In genomic region chr2:39434233-39434897, GRCh38 we compare ENCODE assay signal across 14 cellular contexts. TPM values are rescaled to one million over a fixed set of nuclear protein-coding genes. Genes with fewer than 3 reads are reported as not detected.
DNase-seq lines count a peak whose midpoint lies in the region; ATAC-seq, FAIRE-seq and TF ChIP-seq lines count a peak whose summit lies in the region.
"Had no signal": no experiment of that assay in that cellular context is flagged by ENCODE, and none has a peak within 500 bp of the region (broad histone marks: within the 10 kb centered on the region; RNA-seq: fewer than 3 reads in every experiment).

No MANE protein-coding gene starts in this region.

- H3K4me2 ChIP-seq in HepG2 (ENCODE audit: low read depth, low read length), result peak overlapping the region; percentile 86
- no peak overlapping the region for H3K4me2 ChIP-seq in mesendoderm (ENCODE audit: low read length)

- ATAC-seq in HepG2 (no peak), right lobe of liver (no peak), HG03442 (IDR thresholded peaks at IDR 0.05; ENCODE audit: unreplicated experiment) (no peak)
- ATAC-seq: left lung had no signal

- H3K79me1 ChIP-seq in mesendoderm (ENCODE audit: low read length), result peaks cover 8% of the 10 kb centered on the region

- H4K8ac ChIP-seq in mesendoderm (ENCODE audit: low read depth, low read length), result no peak overlapping the region

- H3K23ac ChIP-seq in mesendoderm (ENCODE audit: low read length), result no peak overlapping the region

- H4K20me1 ChIP-seq in HepG2 (ENCODE audit: insufficient read depth, low read length), result peaks cover 58% of the 10 kb centered on the region

- peak overlapping the region; percentile 92; the same call in 1 of the 2 replicates for H3K9ac ChIP-seq in HepG2 (ENCODE audit: insufficient read depth, low read depth, low read length)
- H3K9ac ChIP-seq in mesendoderm (ENCODE audit: low read length), result peak overlapping the region; percentile 10

- TF ChIP-seq EP300 in HepG2 (IDR thresholded peaks at IDR 0.05; ENCODE audit: low read depth in 2 of 2, low read length in 2 of 2) (no peak), HepG2 (CRISPR knock-in tag; IDR thresholded peaks at IDR 0.05; ENCODE audit: borderline replicate concordance) (no peak)

- H2BK120ac ChIP-seq in mesendoderm (ENCODE audit: low read depth, low read length), result no peak overlapping the region

- DNase-seq in HepG2 (ENCODE audit: low spot score) (no peak), right lobe of liver (no peak), breast epithelium (ENCODE audit: low spot score in 2 of 2) (no peak), mesendoderm (peak; percentile 53), vagina (ENCODE audit: extremely low spot score in 2 of 2) (no peak), NCI-H2196 treated with DMSO at 0.1 percent for 48 hours (lab: John Stamatoyannopoulos, UW; ENCODE audit: unreplicated experiment) (no peak), NCI-H226 (no peak)
- DNase-seq: activated CD4-positive, alpha-beta T cell treated with anti-CD3 and anti-CD28 coated beads, Interleukin-2, amount 50 U/mL, for 1 hour; left lung; stimulated activated CD4-positive, alpha-beta T cell treated with anti-CD3 and anti-CD28 coated beads, Interleukin-12 subunit alpha, Interleukin-12 subunit beta, amount 100 ng/mL, for 4 hours had no signal

- no peak overlapping the region for H4K5ac ChIP-seq in mesendoderm (ENCODE audit: low read length)

- no peak overlapping the region for H3K18ac ChIP-seq in mesendoderm (ENCODE audit: low read length)

- H3K27me3 ChIP-seq in HepG2 (ENCODE audit: control insufficient read depth in 1 of 2, insufficient read depth in 2 of 2, low read length in 2 of 2), result no peaks in the 10 kb centered on the region; a peak in 1 of 5 replicates
- no peaks in the 10 kb centered on the region for H3K27me3 ChIP-seq in right lobe of liver
- H3K27me3 ChIP-seq in breast epithelium, result no peaks in the 10 kb centered on the region
- H3K27me3 ChIP-seq in mesendoderm (ENCODE audit: insufficient read depth, low read length, poor library complexity), result no peaks in the 10 kb centered on the region
- H3K27me3 ChIP-seq in vagina, result no peaks in the 10 kb centered on the region
- H3K27me3 ChIP-seq: left lung, SJSA1 had no signal

- H3K4me3 ChIP-seq in HepG2 (replicated peaks in 1 of 3; ENCODE audit: insufficient read depth in 1 of 3, low read depth in 2 of 3, low read length in 3 of 3) (peak overlapping the region; percentile 92 to 95 (median 93)), right lobe of liver (no peak overlapping the region), breast epithelium (peak overlapping the region in 2 of 3 donors; percentile 85 to 93), mesendoderm (ENCODE audit: low read length) (no peak overlapping the region), vagina (peak overlapping the region; percentile 19 to 88)

- peak overlapping the region; percentile 16 for H3K27ac ChIP-seq in HepG2 (ENCODE audit: extremely low read length, insufficient read depth, low read length)
- H3K27ac ChIP-seq in right lobe of liver, result no peak overlapping the region
- H3K27ac ChIP-seq in breast epithelium, result peak overlapping the region; percentile 2 to 19
- H3K27ac ChIP-seq in mesendoderm (ENCODE audit: low read depth, low read length), result no peak overlapping the region
- peak overlapping the region; percentile 0 for H3K27ac ChIP-seq in vagina
- H3K27ac ChIP-seq: C4-2B, epithelial cell of prostate, left lung, SJSA1 had no signal

- TF ChIP-seq POLR2A in HepG2 (IDR thresholded peaks at IDR 0.05; ENCODE audit: insufficient read depth in 1 of 2, low read depth in 2 of 2, low read length in 2 of 2) (no peak), right lobe of liver (IDR thresholded peaks at IDR 0.05) (no peak), breast epithelium (IDR thresholded peaks at IDR 0.05) (no peak), vagina (IDR thresholded peaks at IDR 0.05) (no peak)

- 0 out of 5 replicates have a peak, but pooled peaks cover 0 to under 1% of the 10 kb centered on the region in 2 experiments for H3K36me3 ChIP-seq in HepG2 (replicated peaks in 1 of 2; ENCODE audit: control insufficient read depth in 1 of 2, insufficient read depth in 2 of 2, low read length in 2 of 2)
- H3K36me3 ChIP-seq in right lobe of liver, result no peaks in the 10 kb centered on the region
- no peaks in the 10 kb centered on the region for H3K36me3 ChIP-seq in breast epithelium
- H3K36me3 ChIP-seq in mesendoderm (ENCODE audit: control insufficient read depth, insufficient read depth, low read length), result no peaks in the 10 kb centered on the region
- H3K36me3 ChIP-seq in vagina, result no peaks in the 10 kb centered on the region
- H3K36me3 ChIP-seq: left lung had no signal

- TF ChIP-seq RAD21 in HepG2 (CRISPR knock-in tag; IDR thresholded peaks at IDR 0.05), result no peak

- FAIRE-seq in HepG2 (lab: Jason Lieb, UNC), result no peak

- intact Hi-C loops in HepG2 (cut with micrococcal nuclease; ENCODE audit: unreplicated experiment), result loop anchor here (5.0 kb wide), 1 partner anchor 37 kb away; no protein-coding TSS in a partner anchor
- intact Hi-C loops in right lobe of liver (cut with DNase I), result loop anchor here in 1 of 2 donors (10.0 kb wide), 1 partner anchor 50 kb away; no protein-coding TSS in a partner anchor
- intact Hi-C loops in breast epithelium (cut with DNase I; ENCODE audit: low total_unique reads), result loop anchor here (10.0 kb wide), 1 partner anchor 1130 kb away; no protein-coding TSS in a partner anchor
- intact Hi-C loops in vagina (cut with DNase I), result loop anchor here (10.0 kb wide), 1 partner anchor 70 kb away; no protein-coding TSS in a partner anchor

- WGBS in HepG2 (ENCODE audit: low lambda C conversion rate), result 29% methylated on average over 1 of the region's 1 CpG
- WGBS in right lobe of liver (ENCODE audit: insufficient coverage, low coverage, low lambda C conversion rate, missing lambda C conversion rate), result 35% methylated on average over 1 of the region's 1 CpG
- no CpG with 5 or more reads among the region's 1 CpG for WGBS in mesendoderm (ENCODE audit: extremely low coverage, insufficient coverage, low lambda C conversion rate)

- no peak overlapping the region for H2AFZ ChIP-seq in HepG2 (ENCODE audit: low read length)

- in situ Hi-C loops in HepG2 (cut with HindIII; ENCODE audit: extremely low pct_ligation_motif_present, low pct_unique_long_range_greater_than_20kb), result no loop called here

- BruUV-seq in HepG2 (replicated peaks; lab: Mats Ljungman, UMichigan), result no TSS peak

- H3K56ac ChIP-seq in mesendoderm (ENCODE audit: low read length), result no peak overlapping the region

- CTCF ChIA-PET in HepG2 (lab: Yijun Ruan, JAX; ENCODE audit: low intra/inter-chr PET ratio, low total read pairs), result no interaction called here

- POLR2A ChIA-PET in HepG2 (lab: Yijun Ruan, JAX), result interaction anchor here (1.0 kb wide), 1 partner anchor 81 kb away, joined by 3 read pairs; no protein-coding TSS in a partner anchor

- no peak overlapping the region for H2BK5ac ChIP-seq in mesendoderm (ENCODE audit: low read length)

- H2AK5ac ChIP-seq in mesendoderm (ENCODE audit: low read length), result no peak overlapping the region

- no peak overlapping the region for H3K4ac ChIP-seq in mesendoderm (ENCODE audit: low read depth, low read length)

- H2BK15ac ChIP-seq in mesendoderm (replicated peaks; ENCODE audit: low read depth), result no peak overlapping the region

- H3K9me3 ChIP-seq in HepG2 (ENCODE audit: low read length) (no peaks in the 10 kb centered on the region), right lobe of liver (no peaks in the 10 kb centered on the region), breast epithelium (no peaks in the 10 kb centered on the region), vagina (no peaks in the 10 kb centered on the region)
- H3K9me3 ChIP-seq: left lung, SJSA1 had no signal

- no peak for TF ChIP-seq CTCF in HepG2 (CRISPR knock-in tag; IDR thresholded peaks at IDR 0.05)
- TF ChIP-seq CTCF in right lobe of liver (IDR thresholded peaks at IDR 0.05), result no peak
- TF ChIP-seq CTCF in breast epithelium (IDR thresholded peaks at IDR 0.05), result no peak
- no peak for TF ChIP-seq CTCF in vagina (IDR thresholded peaks at IDR 0.05)

- H3K4me1 ChIP-seq in HepG2 (ENCODE audit: insufficient read depth, low read length) (peaks cover 70% of the 10 kb centered on the region), right lobe of liver (peaks cover 0 to 45% (median 9%) of the 10 kb centered on the region in 4 donors), breast epithelium (peaks cover 0 to 26% of the 10 kb centered on the region in 2 donors), mesendoderm (ENCODE audit: control insufficient read depth, low read depth, low read length) (peaks cover 13% of the 10 kb centered on the region), vagina (peaks cover 61% of the 10 kb centered on the region)

- peaks cover 92% of the 10 kb centered on the region for H3K79me2 ChIP-seq in HepG2 (ENCODE audit: insufficient read depth, low read length)
- peaks cover 54% of the 10 kb centered on the region for H3K79me2 ChIP-seq in mesendoderm (ENCODE audit: control insufficient read depth, insufficient read depth, low read length)

RNA-seq across cellular contexts. Expression of gene MAP4K3, which starts 2.7 kb away (rescaled TPM):
- total RNA-seq in HepG2 (2016; rRNA removed; fragmentation: Illumina TruSeq; extraction: Trizol), result 45.9 and 49.6 TPM in 2 replicates
- total RNA-seq in HepG2 (2016; cell fraction: cytosol; rRNA removed; fragmentation: Illumina TruSeq; extraction: Trizol; ENCODE audit: low read depth), result 9.3 and 11.7 TPM in 2 replicates
- 46.7 and 48.9 TPM in 2 replicates for total RNA-seq in HepG2 (2016; cell fraction: insoluble cytoplasmic fraction; rRNA removed; fragmentation: Illumina TruSeq; extraction: Trizol)
- total RNA-seq in HepG2 (2016; cell fraction: membrane; rRNA removed; fragmentation: Illumina TruSeq; extraction: Trizol), result 17.7 and 20.9 TPM in 2 replicates
- total RNA-seq in HepG2 (2016; cell fraction: nucleus; rRNA removed; fragmentation: Illumina TruSeq; extraction: Trizol), result 85.1 and 105 TPM in 2 replicates
- 38.9 and 53.2 TPM in 2 replicates for polyA plus RNA-seq in HepG2 (2011; rRNA removed)
- polyA plus RNA-seq in HepG2 (2011; cell fraction: cytosol; rRNA removed), result 15.2 and 25.2 TPM in 2 replicates
- polyA plus RNA-seq in HepG2 (2011; cell fraction: nucleus; rRNA removed), result 42.0 and 43.8 TPM in 2 replicates
- 42.7 and 67.4 TPM in 2 replicates for polyA plus RNA-seq in HepG2 (2012)
- 3.1 and 3.5 TPM in 2 replicates for polyA plus RNA-seq in HepG2 (2016; cell fraction: cytosol; fragmentation: Illumina TruSeq; extraction: Trizol; ENCODE audit: low read depth)
- polyA plus RNA-seq in HepG2 (2016; cell fraction: insoluble cytoplasmic fraction; fragmentation: Illumina TruSeq; extraction: Trizol; ENCODE audit: low read depth), result 44.4 and 45.5 TPM in 2 replicates
- polyA plus RNA-seq in HepG2 (2016; cell fraction: membrane; fragmentation: Illumina TruSeq; extraction: Trizol; ENCODE audit: low read depth), result 8.1 and 8.9 TPM in 2 replicates
- polyA plus RNA-seq in HepG2 (2016; cell fraction: nucleus; fragmentation: Illumina TruSeq; extraction: Trizol; ENCODE audit: insufficient read depth, low read depth), result 91.5 and 93.7 TPM in 2 replicates
- polyA minus RNA-seq in HepG2 (2011; rRNA and poly(A)+ RNA removed; ENCODE audit: low replicate concordance), result 4.5 and 18.5 TPM in 2 replicates
- 40.5 and 40.9 TPM in 2 replicates for polyA minus RNA-seq in HepG2 (2011; cell fraction: cytosol; rRNA and poly(A)+ RNA removed)
- 370 and 413 TPM in 2 replicates for polyA minus RNA-seq in HepG2 (2011; cell fraction: nucleus; rRNA and poly(A)+ RNA removed)
- total RNA-seq in right lobe of liver, result 10 to 100 TPM; 14.5 to 24.8 (median 17.1) TPM
- total RNA-seq in breast epithelium, result 100 to 1,000 TPM in 1 of 3 donors, 10 to 100 TPM in 2; 56.2 to 101 (median 69.8) TPM
- 24.1 TPM for polyA plus RNA-seq in mesendoderm (2013, experiment 1 of 2)
- 25.5 TPM for polyA plus RNA-seq in mesendoderm (2013, experiment 2 of 2)
- 38.5 TPM for total RNA-seq in vagina

Comparison
In these comparisons a context has a peak if more than half of its experiments do, and no peak if none do; other contexts are left out.
1. H3K27ac ChIP-seq: peak in HepG2 (single experiment), breast epithelium (2 of 2) and vagina (single experiment); none in right lobe of liver (0 of 3) and mesendoderm (single experiment).
2. H3K4me3 ChIP-seq: peak in HepG2 (3 of 3), breast epithelium (2 of 3) and vagina (2 of 2); none in right lobe of liver (0 of 3) and mesendoderm (single experiment).